In the genomic region with DNA sequence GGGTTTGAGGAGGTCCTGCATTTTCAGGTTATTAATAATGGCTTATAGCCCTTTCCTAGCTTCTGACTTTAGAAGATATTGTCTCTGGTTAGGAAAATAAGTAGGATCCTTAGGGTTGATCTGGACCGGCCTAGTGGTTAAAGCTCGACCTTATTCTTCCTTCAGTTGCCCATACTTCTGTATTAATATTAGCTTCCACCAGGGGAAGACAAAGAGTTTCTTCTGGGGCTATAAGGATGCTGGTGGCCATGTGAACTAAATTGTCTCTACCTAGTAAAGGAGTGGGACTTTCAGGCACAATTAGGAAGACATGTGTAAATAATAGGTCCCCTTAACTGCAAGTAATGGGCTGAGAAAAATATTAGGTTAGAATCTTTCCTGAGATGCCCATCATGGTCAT, we compare ENCODE assay signal across 10 cellular contexts. TPM values are rescaled to one million over a fixed set of nuclear protein-coding genes. Genes with fewer than 3 reads are reported as not detected.
A peak's percentile ranks its signal among the peaks of the same experiment; 100 is the strongest.
DNase-seq lines count a peak whose midpoint lies in the region; ATAC-seq and TF ChIP-seq lines count a peak whose summit lies in the region.
"Had no signal": no experiment of that assay in that cellular context is flagged by ENCODE, and none has a peak within 500 bp of the region (broad histone marks: within the 10 kb centered on the region; RNA-seq: fewer than 3 reads in every experiment).

No MANE protein-coding gene starts in this region.

- H3K36me3 Mint-ChIP-seq in nephron progenitor cell (ENCODE audit: low read depth) = no peaks in the 10 kb centered on the region

- intact Hi-C loops in heart right ventricle (cut with DNase I) = loop anchor here in 9 of 10 donors (10.0 kb wide), 1 partner anchor 260 kb away; the partner anchor contains the start of gene DUSP12 (in 9 of the 9)

- 80 to 81% methylated on average over 2 of the region's 2 CpGs for WGBS in heart right ventricle, 2 donors

- in situ Hi-C loops in brain microvascular endothelial cell (cut with HindIII; ENCODE audit: low pct_ligation_motif_present, low sequenced_read_pairs) = no loop called here

- H3K27me3 Mint-ChIP-seq in nephron progenitor cell (ENCODE audit: low read depth, poor library complexity) = peaks cover 30% of the 10 kb centered on the region

- H3K4me1 Mint-ChIP-seq in nephron progenitor cell = no peaks in the 10 kb centered on the region

- peaks cover 4% of the 10 kb centered on the region for H3K9me3 Mint-ChIP-seq in nephron progenitor cell
- H3K9me3 Mint-ChIP-seq: activated CD4-positive, alpha-beta T cell treated with anti-CD3 and anti-CD28 coated beads, Interleukin-2, amount 10 ng/mL, durations not matched to agents 24 days and 14 days had no signal

- no peak overlapping the region for H3K27ac Mint-ChIP-seq in nephron progenitor cell
- H3K27ac Mint-ChIP-seq: activated CD4-positive, alpha-beta T cell treated with anti-CD3 and anti-CD28 coated beads, Interleukin-2, amount 10 ng/mL, durations not matched to agents 24 days and 14 days had no signal

- H3K4me3 ChIP-seq in GM06990 (replicated peaks; ENCODE audit: low read depth, low read length) (no peak overlapping the region), brain microvascular endothelial cell (ENCODE audit: low read depth, low read length) (no peak overlapping the region), heart right ventricle (no peak overlapping the region)
- H3K4me3 ChIP-seq: pancreas had no signal

- ATAC-seq in heart right ventricle = no peak
- ATAC-seq: pancreas had no signal

- no peaks in the 10 kb centered on the region for H3K36me3 ChIP-seq in GM06990 (ENCODE audit: control insufficient read depth, insufficient read depth, low read length)
- H3K36me3 ChIP-seq in brain microvascular endothelial cell (replicated peaks) = no peaks in the 10 kb centered on the region
- H3K36me3 ChIP-seq in heart right ventricle = no peaks in the 10 kb centered on the region
- H3K36me3 ChIP-seq: pancreas had no signal

- H3K4me1 ChIP-seq in heart right ventricle = peaks cover 0 to 16% (median 0%) of the 10 kb centered on the region in 9 donors
- H3K4me1 ChIP-seq: pancreas had no signal

- no peak for DNase-seq in GM06990 (ENCODE audit: extremely low read depth, insufficient read length)
- peak; percentile 57 to 78 for DNase-seq in Kasumi-1 (lab: John Stamatoyannopoulos, UW)
- no peak for DNase-seq in brain microvascular endothelial cell
- no peak for DNase-seq in nephron progenitor cell
- no peak for DNase-seq in anterior cingulate cortex (lab: John Stamatoyannopoulos, UW)
- DNase-seq in stimulated activated CD4-positive, alpha-beta T cell treated with anti-CD3 and anti-CD28 coated beads, Interleukin-15, amount 100 ng/mL, for 24 hours = no peak
- DNase-seq in heart right ventricle = no peak
- DNase-seq: activated CD4-positive, alpha-beta T cell treated with anti-CD3 and anti-CD28 coated beads, Interleukin-2, amount 10 ng/mL, durations not matched to agents 24 days and 14 days; NCI-H526 treated with DMSO at 0.1 percent for 48 hours; pancreas had no signal

- no peaks in the 10 kb centered on the region for H3K9me3 ChIP-seq in heart right ventricle
- H3K9me3 ChIP-seq: pancreas had no signal

- H3K27me3 ChIP-seq in GM06990 (replicated peaks; ENCODE audit: control insufficient read depth, insufficient read depth, low read length) (no peaks in the 10 kb centered on the region), brain microvascular endothelial cell (replicated peaks) (peaks cover 8% of the 10 kb centered on the region), heart right ventricle (peaks cover 0 to 72% (median 48%) of the 10 kb centered on the region in 7 donors)

- H3K4me3 Mint-ChIP-seq in nephron progenitor cell = no peak overlapping the region
- H3K4me3 Mint-ChIP-seq: activated CD4-positive, alpha-beta T cell treated with anti-CD3 and anti-CD28 coated beads, Interleukin-2, amount 10 ng/mL, durations not matched to agents 24 days and 14 days had no signal

- TF ChIP-seq CTCF in GM06990 (IDR thresholded peaks at IDR 0.05; ENCODE audit: insufficient read depth, low read length, poor library complexity, severe bottlenecking) (peak; percentile 60), brain microvascular endothelial cell (IDR thresholded peaks at IDR 0.05; ENCODE audit: low read depth, low read length, missing control alignments) (peak; percentile 52), nephron progenitor cell (IDR thresholded peaks at IDR 0.05) (peak; percentile 31), heart right ventricle (IDR thresholded peaks at IDR 0.05) (peak in 2 of 9 donors; percentile 9 to 42)

- H3K27ac ChIP-seq in brain microvascular endothelial cell (no peak overlapping the region), heart right ventricle (no peak overlapping the region)
- H3K27ac ChIP-seq: pancreas had no signal

RNA-seq across cellular contexts. Expression of gene FCGR2A, which starts 20.6 kb away (rescaled TPM):
- 10 to 100 TPM in 5 of 10 donors, 1 to 10 TPM in 5; 4.2 to 66.0 (median 9.9) TPM for total RNA-seq in heart right ventricle
- 10 to 100 TPM; 11.3 to 16.4 TPM for polyA plus RNA-seq in heart right ventricle
- total RNA-seq: activated CD4-positive, alpha-beta T cell treated with anti-CD3 and anti-CD28 coated beads, Interleukin-2, amount 10 ng/mL, durations not matched to agents 24 days and 14 days had no signal

RNA-seq across cellular contexts. Expression of gene HSPA6, which starts 39.7 kb away (rescaled TPM):
- 1 to 10 TPM in 4 of 10 donors, under 1 TPM in 6; 0.13 to 5.6 (median 0.58) TPM for total RNA-seq in heart right ventricle
- 1 to 10 TPM in 1 of 2 donors, under 1 TPM in 1; 0.73 to 1.7 TPM for polyA plus RNA-seq in heart right ventricle

Comparison
In these comparisons a context has a peak if more than half of its experiments do, and no peak if none do; other contexts are left out.
1. DNase-seq: peak in Kasumi-1 (2 of 2); none in GM06990 (single experiment), brain microvascular endothelial cell (single experiment), nephron progenitor cell (single experiment), anterior cingulate cortex (0 of 58), stimulated activated CD4-positive, alpha-beta T cell treated with anti-CD3 and anti-CD28 coated beads, Interleukin-15, amount 100 ng/mL, for 24 hours (single experiment) and heart right ventricle (0 of 2).